ENCODE assay signal across 26 cellular contexts in the genomic region with DNA sequence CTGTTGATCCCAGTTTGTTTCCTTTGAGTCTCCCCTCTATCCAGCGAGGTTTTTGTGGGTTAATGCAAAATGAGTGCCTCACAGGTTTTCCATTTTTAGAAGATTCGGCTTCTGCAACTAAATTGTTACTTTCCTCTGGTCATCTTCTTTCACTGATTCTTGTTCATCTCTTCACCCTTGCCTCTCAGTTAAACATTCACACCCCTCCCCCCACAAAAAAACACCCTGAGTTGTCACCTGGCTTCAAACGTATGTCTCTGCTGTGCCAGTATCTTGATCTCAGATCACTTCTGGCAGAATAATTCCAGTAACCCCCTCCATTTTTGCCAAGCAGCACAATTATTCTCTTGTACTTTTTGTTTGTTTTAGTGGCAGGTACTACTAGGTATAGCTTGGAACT. TPM values are rescaled to one million over a fixed set of nuclear protein-coding genes. Genes with fewer than 3 reads are reported as not detected.
"Had no signal": no experiment of that assay in that cellular context is flagged by ENCODE, and none has a peak within 500 bp of the region (broad histone marks: within the 10 kb centered on the region; RNA-seq: fewer than 3 reads in every experiment).

No MANE protein-coding gene starts in this region.

- H3K9me3 ChIP-seq: adrenal gland had no signal

- H3K9me3 Mint-ChIP-seq: activated naive CD8-positive, alpha-beta T cell treated with anti-CD3 and anti-CD28 coated beads, Interleukin-2, amount 10 ng/mL, durations not matched to agents 7 days and 5 days; WTC11 had no signal

- DNase-seq: activated CD4-positive, alpha-beta T cell treated with anti-CD3 and anti-CD28 coated beads for 48 hours; activated CD4-positive, alpha-beta T cell treated with anti-CD3 and anti-CD28 coated beads, Interleukin-2, amount 50 U/mL, for 4 hours; activated CD4-positive, CD25-positive, alpha-beta regulatory T cell treated with anti-CD3 and anti-CD28 coated beads, Interleukin-2, amount 50 U/mL, for 72 hours; activated CD8-positive, alpha-beta memory T cell treated with anti-CD3 and anti-CD28 coated beads, Interleukin-2, amount 50 U/mL, for 48 hours; activated CD8-positive, alpha-beta T cell treated with anti-CD3 and anti-CD28 coated beads, Interleukin-2, amount 10 ng/mL, durations not matched to agents 7 days and 5 days; activated naive CD4-positive, alpha-beta T cell treated with anti-CD3 and anti-CD28 coated beads, Interleukin-2, amount 50 U/mL, for 16 hours; activated naive CD8-positive, alpha-beta T cell treated with anti-CD3 and anti-CD28 coated beads, Interleukin-2, amount 10 ng/mL, durations not matched to agents 7 days and 5 days; activated T-cell treated with anti-CD3 and anti-CD28 coated beads, Interleukin-2, amount 50 U/mL, for 1 hour; adrenal gland; anterior cingulate cortex; caudate nucleus; NCI-H1092 treated with DMSO at 0.1 percent for 48 hours; NCI-H1417 treated with DMSO at 0.1 percent for 48 hours; NCI-H187; NCI-H2081 treated with DMSO at 0.1 percent for 48 hours; NCI-H2171 treated with DMSO at 0.1 percent for 48 hours; NCI-H226; NCI-H526 treated with DMSO at 0.1 percent for 48 hours; NCI-H82; SIG-M5; T-helper 17 cell; T-helper 9 cell had no signal

- H3K27ac Mint-ChIP-seq: activated CD8-positive, alpha-beta T cell treated with anti-CD3 and anti-CD28 coated beads, Interleukin-2, amount 10 ng/mL, durations not matched to agents 7 days and 5 days; activated naive CD8-positive, alpha-beta T cell treated with anti-CD3 and anti-CD28 coated beads, Interleukin-2, amount 10 ng/mL, durations not matched to agents 7 days and 5 days; T-helper 17 cell; WTC11 had no signal

- H3K27ac ChIP-seq: adrenal gland, KMS-11 had no signal

- H3K36me3 Mint-ChIP-seq: activated naive CD8-positive, alpha-beta T cell treated with anti-CD3 and anti-CD28 coated beads, Interleukin-2, amount 10 ng/mL, durations not matched to agents 7 days and 5 days; WTC11 had no signal

- H3K4me3 Mint-ChIP-seq: activated CD8-positive, alpha-beta T cell treated with anti-CD3 and anti-CD28 coated beads, Interleukin-2, amount 10 ng/mL, durations not matched to agents 7 days and 5 days; activated naive CD8-positive, alpha-beta T cell treated with anti-CD3 and anti-CD28 coated beads, Interleukin-2, amount 10 ng/mL, durations not matched to agents 7 days and 5 days; T-helper 17 cell; WTC11 had no signal

- H3K4me3 ChIP-seq: adrenal gland had no signal

- H3K36me3 ChIP-seq: adrenal gland had no signal

- ATAC-seq: activated CD8-positive, alpha-beta T cell treated with anti-CD3 and anti-CD28 coated beads, Interleukin-2, amount 10 ng/mL, durations not matched to agents 7 days and 5 days; T-helper 17 cell had no signal

- H3K27me3 ChIP-seq: adrenal gland had no signal

- H3K4me1 Mint-ChIP-seq: activated naive CD8-positive, alpha-beta T cell treated with anti-CD3 and anti-CD28 coated beads, Interleukin-2, amount 10 ng/mL, durations not matched to agents 7 days and 5 days; T-helper 17 cell had no signal

RNA-seq across cellular contexts. Expression of a gene that starts 12.3 kb away (rescaled TPM):
- total RNA-seq: activated CD8-positive, alpha-beta T cell treated with anti-CD3 and anti-CD28 coated beads, Interleukin-2, amount 10 ng/mL, durations not matched to agents 7 days and 5 days; activated naive CD8-positive, alpha-beta T cell treated with anti-CD3 and anti-CD28 coated beads, Interleukin-2, amount 10 ng/mL, durations not matched to agents 7 days and 5 days; OCI-LY7; RPMI7951; T-helper 17 cell; WTC11 had no signal

RNA-seq across cellular contexts. Expression of a gene that starts 53.4 kb away (rescaled TPM):
- total RNA-seq: activated CD8-positive, alpha-beta T cell treated with anti-CD3 and anti-CD28 coated beads, Interleukin-2, amount 10 ng/mL, durations not matched to agents 7 days and 5 days; activated naive CD8-positive, alpha-beta T cell treated with anti-CD3 and anti-CD28 coated beads, Interleukin-2, amount 10 ng/mL, durations not matched to agents 7 days and 5 days; OCI-LY7; T-helper 17 cell had no signal
